ENCODE assay signal across 18 cellular contexts in the genomic region with DNA sequence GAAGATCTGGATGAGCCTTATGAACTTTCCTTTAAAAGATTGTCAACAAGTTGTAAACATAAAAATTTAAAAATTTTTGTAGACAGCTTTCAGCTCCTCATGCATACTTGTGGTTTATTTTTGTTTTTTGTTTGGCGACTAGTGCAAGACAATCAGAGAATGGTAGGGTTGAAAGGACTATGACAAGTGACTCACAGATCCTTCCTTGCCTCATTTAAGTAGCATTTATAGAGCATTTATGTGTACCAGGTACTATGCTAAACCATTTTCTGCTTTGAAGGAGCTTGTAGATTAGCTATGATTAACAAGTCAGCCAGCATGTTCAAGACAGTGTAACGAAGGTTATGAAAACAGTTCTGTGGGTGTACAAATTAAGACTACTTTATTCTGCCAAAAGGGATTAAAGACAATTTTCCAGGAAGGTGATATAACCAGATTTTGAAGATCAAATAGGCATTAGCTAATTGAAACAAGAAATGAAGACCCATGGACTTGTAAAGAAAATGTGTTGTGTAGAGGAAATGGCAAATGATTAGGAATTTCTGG.
DNase-seq lines count a peak whose midpoint lies in the region; ATAC-seq, FAIRE-seq and TF ChIP-seq lines count a peak whose summit lies in the region.
"Had no signal": no experiment of that assay in that cellular context is flagged by ENCODE, and none has a peak within 500 bp of the region (broad histone marks: within the 10 kb centered on the region; RNA-seq: fewer than 3 reads in every experiment).

No MANE protein-coding gene starts in this region.

- peaks cover 4% of the 10 kb centered on the region for H3K36me3 ChIP-seq in breast epithelium
- no peaks in the 10 kb centered on the region for H3K36me3 ChIP-seq in uterus

- H3K4me3 Mint-ChIP-seq in MCF 10A (ENCODE audit: unreplicated experiment), result no peak overlapping the region
- H3K4me3 Mint-ChIP-seq in activated T-helper 1 cell treated with anti-CD3 and anti-CD28 coated beads, Interleukin-12 subunit alpha, Interleukin-12 subunit beta, Interleukin-2, Interleukin-4 antibody, amounts not matched to agents 30 ng/mL and 10 ng/mL and 1 ng/mL, durations not matched to agents 14 hours and 24 hours and 36 hours, result no peak overlapping the region

- H3K27me3 Mint-ChIP-seq in MCF 10A (ENCODE audit: insufficient read depth, unreplicated experiment), result no peaks in the 10 kb centered on the region
- H3K27me3 Mint-ChIP-seq in activated T-helper 1 cell treated with anti-CD3 and anti-CD28 coated beads, Interleukin-12 subunit alpha, Interleukin-12 subunit beta, Interleukin-2, Interleukin-4 antibody, amounts not matched to agents 30 ng/mL and 10 ng/mL and 1 ng/mL, durations not matched to agents 14 hours and 24 hours and 36 hours (ENCODE audit: insufficient read depth), result no peaks in the 10 kb centered on the region

- H3K27ac ChIP-seq in breast epithelium (no peak overlapping the region), uterus (no peak overlapping the region)
- H3K27ac ChIP-seq: BLaER1, GM23248 had no signal

- peak overlapping the region; percentile 42 for H3K27ac Mint-ChIP-seq in MCF 10A (ENCODE audit: low read depth, unreplicated experiment)
- no peak overlapping the region for H3K27ac Mint-ChIP-seq in activated T-helper 1 cell treated with anti-CD3 and anti-CD28 coated beads, Interleukin-12 subunit alpha, Interleukin-12 subunit beta, Interleukin-2, Interleukin-4 antibody, amounts not matched to agents 30 ng/mL and 10 ng/mL and 1 ng/mL, durations not matched to agents 14 hours and 24 hours and 36 hours

- no TSS peak for BruUV-seq in MCF 10A (replicated peaks; lab: Mats Ljungman, UMichigan)

- H3K27me3 ChIP-seq in breast epithelium (no peaks in the 10 kb centered on the region), uterus (no peaks in the 10 kb centered on the region)
- H3K27me3 ChIP-seq: BLaER1 had no signal

- DNase-seq in MCF 10A (ENCODE audit: unreplicated experiment) (no peak), breast epithelium (ENCODE audit: low spot score in 2 of 2) (no peak), GM19239 (ENCODE audit: insufficient read length, low spot score) (no peak), fibroblast of villous mesenchyme (ENCODE audit: low read depth) (peak; percentile 37), uterus (no peak)
- DNase-seq in activated T-helper 1 cell treated with anti-CD3 and anti-CD28 coated beads, Interleukin-12 subunit alpha, Interleukin-12 subunit beta, Interleukin-2, Interleukin-4 antibody, amounts not matched to agents 30 ng/mL and 10 ng/mL and 1 ng/mL, durations not matched to agents 14 hours and 24 hours and 36 hours (ENCODE audit: low spot score), result no peak
- DNase-seq in activated CD8-positive, alpha-beta memory T cell treated with anti-CD3 and anti-CD28 coated beads, Interleukin-2, amount 50 U/mL, for 4 hours, result no peak
- DNase-seq: DMS 273 treated with DMSO at 0.1 percent for 48 hours, DND-41, GM23248, Kasumi-1, NCI-H1105, NCI-H2081, NCI-H446 treated with DMSO at 0.1 percent for 48 hours, Right ventricle myocardium superior had no signal

- CTCF ChIA-PET in MCF 10A (lab: Yijun Ruan, JAX), result no interaction called here

- H3K9me3 Mint-ChIP-seq in MCF 10A (ENCODE audit: unreplicated experiment), result no peaks in the 10 kb centered on the region
- no peaks in the 10 kb centered on the region for H3K9me3 Mint-ChIP-seq in activated T-helper 1 cell treated with anti-CD3 and anti-CD28 coated beads, Interleukin-12 subunit alpha, Interleukin-12 subunit beta, Interleukin-2, Interleukin-4 antibody, amounts not matched to agents 30 ng/mL and 10 ng/mL and 1 ng/mL, durations not matched to agents 14 hours and 24 hours and 36 hours

- POLR2A ChIA-PET in MCF 10A (lab: Yijun Ruan, JAX), result interaction anchor here (0.8 to 1.1 kb wide), 2 partner anchors 13 to 737 kb away, joined by 3 read pairs; no protein-coding TSS in a partner anchor

- peak; percentile 66 for FAIRE-seq in GM19239 (lab: Jason Lieb, UNC)

- peaks cover 16% of the 10 kb centered on the region for H3K36me3 Mint-ChIP-seq in MCF 10A (ENCODE audit: insufficient read depth, unreplicated experiment)
- H3K36me3 Mint-ChIP-seq in activated T-helper 1 cell treated with anti-CD3 and anti-CD28 coated beads, Interleukin-12 subunit alpha, Interleukin-12 subunit beta, Interleukin-2, Interleukin-4 antibody, amounts not matched to agents 30 ng/mL and 10 ng/mL and 1 ng/mL, durations not matched to agents 14 hours and 24 hours and 36 hours (ENCODE audit: low read depth), result peaks cover 39% of the 10 kb centered on the region

- TF ChIP-seq POLR2A in breast epithelium (IDR thresholded peaks at IDR 0.05) (no peak), uterus (IDR thresholded peaks at IDR 0.05) (no peak)

- intact Hi-C loops in MCF 10A (cut with micrococcal nuclease), result no loop called here
- intact Hi-C loops in breast epithelium (cut with DNase I; ENCODE audit: low total_unique reads), result no loop called here
- intact Hi-C loops in activated T-helper 1 cell treated with anti-CD3 and anti-CD28 coated beads, Interleukin-12 subunit alpha, Interleukin-12 subunit beta, Interleukin-2, Interleukin-4 antibody, amounts not matched to agents 30 ng/mL and 10 ng/mL and 1 ng/mL, durations not matched to agents 14 hours and 24 hours and 36 hours (cut with micrococcal nuclease), result no loop called here
- intact Hi-C loops in uterus (cut with DNase I; ENCODE audit: low total_unique reads), result no loop called here

- H3K9me3 ChIP-seq in breast epithelium (no peaks in the 10 kb centered on the region), uterus (no peaks in the 10 kb centered on the region)
- H3K9me3 ChIP-seq: BLaER1, HAP-1 had no signal

- H3K4me1 ChIP-seq in breast epithelium (no peaks in the 10 kb centered on the region), uterus (no peaks in the 10 kb centered on the region)
- H3K4me1 ChIP-seq: BLaER1, HAP-1 had no signal

- H3K4me1 Mint-ChIP-seq in MCF 10A (ENCODE audit: insufficient read depth, unreplicated experiment), result no peaks in the 10 kb centered on the region
- no peaks in the 10 kb centered on the region for H3K4me1 Mint-ChIP-seq in activated T-helper 1 cell treated with anti-CD3 and anti-CD28 coated beads, Interleukin-12 subunit alpha, Interleukin-12 subunit beta, Interleukin-2, Interleukin-4 antibody, amounts not matched to agents 30 ng/mL and 10 ng/mL and 1 ng/mL, durations not matched to agents 14 hours and 24 hours and 36 hours (ENCODE audit: low read depth)

- no peak for TF ChIP-seq CTCF in MCF 10A (IDR thresholded peaks at IDR 0.05; ENCODE audit: unreplicated experiment)
- TF ChIP-seq CTCF in breast epithelium (IDR thresholded peaks at IDR 0.05), result no peak
- TF ChIP-seq CTCF in fibroblast of villous mesenchyme (IDR thresholded peaks at IDR 0.05; ENCODE audit: insufficient read depth, low read depth, low read length), result no peak
- TF ChIP-seq CTCF in uterus (IDR thresholded peaks at IDR 0.05), result no peak

- ATAC-seq in HG02642 (IDR thresholded peaks at IDR 0.05; ENCODE audit: poor library complexity, unreplicated experiment), result no peak

- no peak overlapping the region for H3K4me3 ChIP-seq in breast epithelium
- H3K4me3 ChIP-seq in fibroblast of villous mesenchyme (ENCODE audit: low read depth, low read length), result no peak overlapping the region
- no peak overlapping the region for H3K4me3 ChIP-seq in uterus
- H3K4me3 ChIP-seq: BLaER1, GM23248, HAP-1 had no signal
